24 cellular contexts compared by ENCODE assay signal in the genomic region with DNA sequence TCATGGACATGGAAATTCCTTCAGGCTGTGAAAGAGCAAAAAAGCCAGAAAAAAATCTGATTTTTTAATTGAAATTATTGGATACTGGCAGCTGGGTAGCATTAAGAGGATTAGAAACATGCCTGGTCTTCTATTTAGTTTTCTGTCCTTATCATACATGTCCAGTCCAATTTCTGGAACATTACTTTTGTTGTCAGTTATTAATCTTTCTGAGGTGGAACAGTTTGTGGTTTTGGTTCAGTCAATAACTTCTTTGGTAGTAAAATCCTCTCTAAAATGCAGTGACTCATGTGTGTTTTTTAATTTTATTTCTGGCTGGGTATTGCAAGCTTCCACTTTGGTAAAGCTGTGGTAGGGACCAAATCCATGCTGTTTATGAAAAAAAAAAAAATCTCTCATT.
DNase-seq lines count a peak whose midpoint lies in the region; ATAC-seq, FAIRE-seq and TF ChIP-seq lines count a peak whose summit lies in the region.
"Had no signal": no experiment of that assay in that cellular context is flagged by ENCODE, and none has a peak within 500 bp of the region (broad histone marks: within the 10 kb centered on the region; RNA-seq: fewer than 3 reads in every experiment).

No MANE protein-coding gene starts in this region.

- H3K79me2 ChIP-seq in astrocyte (ENCODE audit: insufficient read depth, low read length): no peaks in the 10 kb centered on the region

- H3K4me1 Mint-ChIP-seq in astrocyte (ENCODE audit: low read depth, unreplicated experiment): peaks cover 14% of the 10 kb centered on the region
- H3K4me1 Mint-ChIP-seq: natural killer cell, T-helper 17 cell had no signal

- no peak for FAIRE-seq in astrocyte (lab: Jason Lieb, UNC)
- FAIRE-seq: small intestine had no signal

- peak; percentile 32 for DNase-seq in A172 (ENCODE audit: low spot score)
- DNase-seq in HT1080 (ENCODE audit: low read depth): peak; percentile 6
- DNase-seq in astrocyte (ENCODE audit: low read depth): peak; percentile 68
- peak; percentile 23 to 52 for DNase-seq in foreskin keratinocyte
- DNase-seq in activated gamma-delta T cell (lab: John Stamatoyannopoulos, UW): no peak
- DNase-seq: 8988T; activated CD8-positive, alpha-beta T cell treated with anti-CD3 and anti-CD28 coated beads, Interleukin-2, amount 10 ng/mL, durations not matched to agents 7 days and 5 days; activated T-cell treated with anti-CD3 and anti-CD28 coated beads, Interleukin-2, amount 50 U/mL, for 4 hours; caudate nucleus; DMS153; islet precursor cell; natural killer cell; NCI-H187 treated with DMSO at 0.1 percent for 48 hours; NCI-H446 treated with DMSO at 0.1 percent for 48 hours; SIG-M5; small intestine; stimulated activated CD4-positive, alpha-beta T cell treated with anti-CD3 and anti-CD28 coated beads, Interleukin-4, amount 100 ng/mL, for 4 hours; T-helper 17 cell had no signal

- no peak overlapping the region for H3K4me3 Mint-ChIP-seq in astrocyte (ENCODE audit: unreplicated experiment)
- H3K4me3 Mint-ChIP-seq: activated CD8-positive, alpha-beta T cell treated with anti-CD3 and anti-CD28 coated beads, Interleukin-2, amount 10 ng/mL, durations not matched to agents 7 days and 5 days; activated T-cell treated with anti-CD3 and anti-CD28 coated beads, Interleukin-2, amount 50 U/mL, for 4 hours; IgD-negative memory B cell; natural killer cell; T-helper 17 cell had no signal

- H3K27ac ChIP-seq in astrocyte (ENCODE audit: low read depth, low read length) (no peak overlapping the region), foreskin keratinocyte (no peak overlapping the region)
- H3K27ac ChIP-seq: esophagus muscularis mucosa had no signal

- no peak overlapping the region for H2AFZ ChIP-seq in astrocyte (ENCODE audit: low read depth, low read length)

- ATAC-seq in foreskin keratinocyte: peak; percentile 35
- ATAC-seq in GM19397 (IDR thresholded peaks at IDR 0.05; ENCODE audit: unreplicated experiment): no peak
- ATAC-seq in GM21360 (IDR thresholded peaks at IDR 0.05; ENCODE audit: unreplicated experiment): no peak
- no peak for ATAC-seq in GM21423 (IDR thresholded peaks at IDR 0.05; ENCODE audit: unreplicated experiment)
- ATAC-seq: activated CD8-positive, alpha-beta T cell treated with anti-CD3 and anti-CD28 coated beads, Interleukin-2, amount 10 ng/mL, durations not matched to agents 7 days and 5 days; activated naive CD4-positive, alpha-beta T cell treated with anti-CD3 and anti-CD28 coated beads, Interleukin-2, amount 50 U/mL, for 72 hours; activated T-cell treated with anti-CD3 and anti-CD28 coated beads, Interleukin-2, amount 50 U/mL, for 4 hours; natural killer cell; T-helper 17 cell had no signal

- H3K4me3 ChIP-seq in astrocyte (ENCODE audit: insufficient read depth, low read depth, low read length): no peak overlapping the region
- H3K4me3 ChIP-seq: esophagus muscularis mucosa had no signal

- H3K4me1 ChIP-seq in astrocyte (ENCODE audit: insufficient read depth, low read length) (peaks cover 13% of the 10 kb centered on the region), foreskin keratinocyte (peaks cover 28% of the 10 kb centered on the region)
- H3K4me1 ChIP-seq: esophagus muscularis mucosa had no signal

- no peak overlapping the region for H3K9ac ChIP-seq in astrocyte (ENCODE audit: low read length)

- no peak overlapping the region for H3K27ac Mint-ChIP-seq in astrocyte (ENCODE audit: unreplicated experiment)
- H3K27ac Mint-ChIP-seq: activated CD8-positive, alpha-beta T cell treated with anti-CD3 and anti-CD28 coated beads, Interleukin-2, amount 10 ng/mL, durations not matched to agents 7 days and 5 days; activated naive CD4-positive, alpha-beta T cell treated with anti-CD3 and anti-CD28 coated beads, Interleukin-2, amount 50 U/mL, for 72 hours; IgD-negative memory B cell; natural killer cell; T-helper 17 cell had no signal

- no peak for TF ChIP-seq CTCF in astrocyte (IDR thresholded peaks at IDR 0.05; ENCODE audit: insufficient read depth, low read depth, low read length)
- no peak for TF ChIP-seq CTCF in foreskin keratinocyte (conservative IDR thresholded peaks at IDR 0.05)

- H3K9me3 Mint-ChIP-seq in astrocyte (ENCODE audit: unreplicated experiment): no peaks in the 10 kb centered on the region

- no peaks in the 10 kb centered on the region for H4K20me1 ChIP-seq in astrocyte (ENCODE audit: insufficient read depth, low read length)

- H3K36me3 ChIP-seq in astrocyte (ENCODE audit: insufficient read depth, low read length): no peaks in the 10 kb centered on the region
- H3K36me3 ChIP-seq: esophagus muscularis mucosa had no signal

- no peaks in the 10 kb centered on the region for H3K9me3 ChIP-seq in astrocyte (ENCODE audit: insufficient read depth, low read depth, low read length)
- H3K9me3 ChIP-seq: esophagus muscularis mucosa had no signal

- no peaks in the 10 kb centered on the region for H3K27me3 Mint-ChIP-seq in astrocyte (ENCODE audit: low read depth, unreplicated experiment)
- H3K27me3 Mint-ChIP-seq: T-helper 17 cell had no signal

- H3K27me3 ChIP-seq in astrocyte (ENCODE audit: insufficient read depth, low read length): no peaks in the 10 kb centered on the region
- H3K27me3 ChIP-seq in foreskin keratinocyte: no peaks in the 10 kb centered on the region
- H3K27me3 ChIP-seq: esophagus muscularis mucosa had no signal

- H3K36me3 Mint-ChIP-seq in astrocyte (ENCODE audit: low read depth, unreplicated experiment): no peaks in the 10 kb centered on the region
- H3K36me3 Mint-ChIP-seq: activated naive CD4-positive, alpha-beta T cell treated with anti-CD3 and anti-CD28 coated beads, Interleukin-2, amount 50 U/mL, for 72 hours; IgD-negative memory B cell had no signal

- no peak overlapping the region for H3K4me2 ChIP-seq in astrocyte (ENCODE audit: low read length)
